1 cellular context compared by ENCODE assay signal in genomic region chr10:47225186-47225927, GRCh38.
TF ChIP-seq lines count a peak whose summit lies in the region.

No MANE protein-coding gene starts in this region.

TF ChIP-seq in IMR-90, 13 proteins besides CTCF, POLR2A, EP300 and RAD21 (continued from another document):
- no peak for TF ChIP-seq USF2 (IDR thresholded peaks at IDR 0.05; ENCODE audit: low read depth, low read length)
- no peak for TF ChIP-seq MAFK (IDR thresholded peaks at IDR 0.05; ENCODE audit: low read depth, low read length)
